In genomic region chr15:48040166-48040817, GRCh38 we compare ENCODE assay signal across 11 cellular contexts.
DNase-seq lines count a peak whose midpoint lies in the region; ATAC-seq and TF ChIP-seq lines count a peak whose summit lies in the region.
"Had no signal": no experiment of that assay in that cellular context is flagged by ENCODE, and none has a peak within 500 bp of the region (broad histone marks: within the 10 kb centered on the region; RNA-seq: fewer than 3 reads in every experiment).

No MANE protein-coding gene starts in this region.

- ATAC-seq in HG03342 (IDR thresholded peaks at IDR 0.05; ENCODE audit: unreplicated experiment) = no peak
- ATAC-seq: GM12878 had no signal

- in situ Hi-C loops in SK-MEL-5 (cut with HindIII; ENCODE audit: low pct_unique_long_range_greater_than_20kb, low sequenced_read_pairs) = no loop called here

- peaks cover 2% of the 10 kb centered on the region for H3K4me1 Mint-ChIP-seq in progenitor cell of endocrine pancreas (ENCODE audit: low read depth)
- H3K4me1 Mint-ChIP-seq in activated naive CD4-positive, alpha-beta T cell treated with anti-CD3 and anti-CD28 coated beads, Interleukin-2, amount 10 ng/mL, durations not matched to agents 7 days and 5 days = no peaks in the 10 kb centered on the region
- H3K4me1 Mint-ChIP-seq: activated naive CD8-positive, alpha-beta T cell treated with anti-CD3 and anti-CD28 coated beads for 36 hours; CD4-positive, CD25-positive, alpha-beta regulatory T cell had no signal

- TF ChIP-seq CTCF in progenitor cell of endocrine pancreas (IDR thresholded peaks at IDR 0.05; ENCODE audit: unreplicated experiment) = no peak

- no peaks in the 10 kb centered on the region for H3K36me3 Mint-ChIP-seq in progenitor cell of endocrine pancreas (ENCODE audit: insufficient read depth)
- no peaks in the 10 kb centered on the region for H3K36me3 Mint-ChIP-seq in activated naive CD4-positive, alpha-beta T cell treated with anti-CD3 and anti-CD28 coated beads, Interleukin-2, amount 10 ng/mL, durations not matched to agents 7 days and 5 days
- H3K36me3 Mint-ChIP-seq: activated naive CD8-positive, alpha-beta T cell treated with anti-CD3 and anti-CD28 coated beads for 36 hours; CD4-positive, CD25-positive, alpha-beta regulatory T cell had no signal

- H3K27ac Mint-ChIP-seq in progenitor cell of endocrine pancreas = no peak overlapping the region
- H3K27ac Mint-ChIP-seq in activated naive CD4-positive, alpha-beta T cell treated with anti-CD3 and anti-CD28 coated beads, Interleukin-2, amount 10 ng/mL, durations not matched to agents 7 days and 5 days = no peak overlapping the region
- H3K27ac Mint-ChIP-seq: activated naive CD8-positive, alpha-beta T cell treated with anti-CD3 and anti-CD28 coated beads for 36 hours had no signal

- peaks cover 3% of the 10 kb centered on the region for H3K27me3 Mint-ChIP-seq in progenitor cell of endocrine pancreas
- no peaks in the 10 kb centered on the region for H3K27me3 Mint-ChIP-seq in activated naive CD4-positive, alpha-beta T cell treated with anti-CD3 and anti-CD28 coated beads, Interleukin-2, amount 10 ng/mL, durations not matched to agents 7 days and 5 days

- H3K9me3 Mint-ChIP-seq in progenitor cell of endocrine pancreas (ENCODE audit: low read depth) = no peaks in the 10 kb centered on the region
- H3K9me3 Mint-ChIP-seq in activated naive CD4-positive, alpha-beta T cell treated with anti-CD3 and anti-CD28 coated beads, Interleukin-2, amount 10 ng/mL, durations not matched to agents 7 days and 5 days = no peaks in the 10 kb centered on the region
- H3K9me3 Mint-ChIP-seq: activated naive CD8-positive, alpha-beta T cell treated with anti-CD3 and anti-CD28 coated beads for 36 hours had no signal

- CTCF ChIA-PET in activated naive CD4-positive, alpha-beta T cell treated with anti-CD3 and anti-CD28 coated beads, Interleukin-2, amount 10 ng/mL, durations not matched to agents 7 days and 5 days (lab: Charles Lee) = no interaction called here

- DNase-seq in stimulated activated CD4-positive, alpha-beta T cell treated with anti-CD3 and anti-CD28 coated beads, Interleukin-1b, Interleukin-23, amount 100 ng/mL, for 48 hours = peak; percentile 1
- DNase-seq in stimulated activated CD4-positive, alpha-beta T cell treated with anti-CD3 and anti-CD28 coated beads, Interleukin-12 subunit alpha, Interleukin-12 subunit beta, amount 100 ng/mL, for 4 hours = no peak
- DNase-seq in SK-MEL-5 (ENCODE audit: low read depth, low spot score) = peak; percentile 98
- peak; percentile 57 for DNase-seq in iris pigment epithelial cell (ENCODE audit: low read depth)
- DNase-seq in progenitor cell of endocrine pancreas (ENCODE audit: low spot score, unreplicated experiment) = no peak
- DNase-seq in activated naive CD4-positive, alpha-beta T cell treated with anti-CD3 and anti-CD28 coated beads, Interleukin-2, amount 10 ng/mL, durations not matched to agents 7 days and 5 days = no peak
- no peak for DNase-seq in NCI-H1930 (lab: John Stamatoyannopoulos, UW)
- DNase-seq: activated naive CD8-positive, alpha-beta T cell treated with anti-CD3 and anti-CD28 coated beads for 36 hours; CD4-positive, CD25-positive, alpha-beta regulatory T cell had no signal

- no peak overlapping the region for H3K4me3 Mint-ChIP-seq in progenitor cell of endocrine pancreas (ENCODE audit: low read depth)
- no peak overlapping the region for H3K4me3 Mint-ChIP-seq in activated naive CD4-positive, alpha-beta T cell treated with anti-CD3 and anti-CD28 coated beads, Interleukin-2, amount 10 ng/mL, durations not matched to agents 7 days and 5 days
- H3K4me3 Mint-ChIP-seq: activated naive CD8-positive, alpha-beta T cell treated with anti-CD3 and anti-CD28 coated beads for 36 hours; CD4-positive, CD25-positive, alpha-beta regulatory T cell had no signal

Comparison
In these comparisons a context has a peak if more than half of its experiments do, and no peak if none do; other contexts are left out.
1. DNase-seq: peak in stimulated activated CD4-positive, alpha-beta T cell treated with anti-CD3 and anti-CD28 coated beads, Interleukin-1b, Interleukin-23, amount 100 ng/mL, for 48 hours (single experiment), SK-MEL-5 (single experiment) and iris pigment epithelial cell (single experiment); none in stimulated activated CD4-positive, alpha-beta T cell treated with anti-CD3 and anti-CD28 coated beads, Interleukin-12 subunit alpha, Interleukin-12 subunit beta, amount 100 ng/mL, for 4 hours (single experiment), progenitor cell of endocrine pancreas (single experiment), activated naive CD4-positive, alpha-beta T cell treated with anti-CD3 and anti-CD28 coated beads, Interleukin-2, amount 10 ng/mL, durations not matched to agents 7 days and 5 days (single experiment) and NCI-H1930 (0 of 2).